In genomic region chr18:10143601-10144000, GRCh38 we compare ENCODE assay signal across 20 cellular contexts.
"Had no signal": no experiment of that assay in that cellular context is flagged by ENCODE, and none has a peak within 500 bp of the region (broad histone marks: within the 10 kb centered on the region; RNA-seq: fewer than 3 reads in every experiment).

No MANE protein-coding gene starts in this region.

- H3K36me3 Mint-ChIP-seq: activated naive CD4-positive, alpha-beta T cell treated with anti-CD3 and anti-CD28 coated beads, Interleukin-2, amount 50 U/mL, for 24 hours; naive thymus-derived CD4-positive, alpha-beta T cell had no signal

- H3K9me3 Mint-ChIP-seq: activated naive CD4-positive, alpha-beta T cell treated with anti-CD3 and anti-CD28 coated beads, Interleukin-2, amount 50 U/mL, for 24 hours; activated T-cell treated with anti-CD3 and anti-CD28 coated beads, Interleukin-2, amount 50 U/mL, for 72 hours; effector memory CD8-positive, alpha-beta T cell; stimulated activated naive CD8-positive, alpha-beta T cell treated with anti-CD3 and anti-CD28 coated beads, Interleukin-15, Interleukin-2, amounts not matched to agents 100 ng/mL and 50 ng/mL, for 24 hours had no signal

- DNase-seq: activated CD4-positive, alpha-beta T cell treated with anti-CD3 and anti-CD28 coated beads for 1 hour; activated effector memory CD4-positive, alpha-beta T cell treated with anti-CD3 and anti-CD28 coated beads, Interleukin-2, amount 50 U/mL, for 16 hours; activated T-cell treated with anti-CD3 and anti-CD28 coated beads, Interleukin-2, amount 50 U/mL, for 72 hours; effector memory CD8-positive, alpha-beta T cell; foreskin keratinocyte; glutamatergic neuron; hypothalamus; left ventricle myocardium superior; mucosa of descending colon; naive thymus-derived CD4-positive, alpha-beta T cell; retina; T-helper 2 cell; WERI-Rb-1 had no signal

- H3K27ac Mint-ChIP-seq: activated naive CD4-positive, alpha-beta T cell treated with anti-CD3 and anti-CD28 coated beads, Interleukin-2, amount 50 U/mL, for 24 hours; activated T-cell treated with anti-CD3 and anti-CD28 coated beads, Interleukin-2, amount 50 U/mL, for 72 hours; effector memory CD8-positive, alpha-beta T cell; stimulated activated naive CD8-positive, alpha-beta T cell treated with anti-CD3 and anti-CD28 coated beads, Interleukin-15, Interleukin-2, amounts not matched to agents 100 ng/mL and 50 ng/mL, for 24 hours had no signal

- ATAC-seq: activated T-cell treated with anti-CD3 and anti-CD28 coated beads, Interleukin-2, amount 50 U/mL, for 72 hours; effector memory CD8-positive, alpha-beta T cell; foreskin keratinocyte; left ventricle myocardium superior; mucosa of descending colon; naive thymus-derived CD4-positive, alpha-beta T cell had no signal

- H3K27ac ChIP-seq: cardiac muscle cell, foreskin keratinocyte, parathyroid adenoma, SJSA1, suprapubic skin, WERI-Rb-1 had no signal

- H3K4me3 ChIP-seq: cardiac muscle cell, mucosa of descending colon, SJSA1, skin epidermis, suprapubic skin had no signal

- H3K9ac ChIP-seq: parathyroid adenoma had no signal

- H3K4me3 Mint-ChIP-seq: activated naive CD4-positive, alpha-beta T cell treated with anti-CD3 and anti-CD28 coated beads, Interleukin-2, amount 50 U/mL, for 24 hours; activated T-cell treated with anti-CD3 and anti-CD28 coated beads, Interleukin-2, amount 50 U/mL, for 72 hours; effector memory CD8-positive, alpha-beta T cell; naive thymus-derived CD4-positive, alpha-beta T cell; stimulated activated naive CD8-positive, alpha-beta T cell treated with anti-CD3 and anti-CD28 coated beads, Interleukin-15, Interleukin-2, amounts not matched to agents 100 ng/mL and 50 ng/mL, for 24 hours had no signal

- H3K9me3 ChIP-seq: mucosa of descending colon, SJSA1, suprapubic skin had no signal

- H3K27me3 Mint-ChIP-seq: stimulated activated naive CD8-positive, alpha-beta T cell treated with anti-CD3 and anti-CD28 coated beads, Interleukin-15, Interleukin-2, amounts not matched to agents 100 ng/mL and 50 ng/mL, for 24 hours had no signal

- H3K36me3 ChIP-seq: cardiac muscle cell, SJSA1, suprapubic skin, WERI-Rb-1 had no signal

- H3K27me3 ChIP-seq: cardiac muscle cell, SJSA1, suprapubic skin had no signal

- H3K4me1 Mint-ChIP-seq: activated naive CD4-positive, alpha-beta T cell treated with anti-CD3 and anti-CD28 coated beads, Interleukin-2, amount 50 U/mL, for 24 hours had no signal
